12 cellular contexts compared by ENCODE assay signal in the genomic region with DNA sequence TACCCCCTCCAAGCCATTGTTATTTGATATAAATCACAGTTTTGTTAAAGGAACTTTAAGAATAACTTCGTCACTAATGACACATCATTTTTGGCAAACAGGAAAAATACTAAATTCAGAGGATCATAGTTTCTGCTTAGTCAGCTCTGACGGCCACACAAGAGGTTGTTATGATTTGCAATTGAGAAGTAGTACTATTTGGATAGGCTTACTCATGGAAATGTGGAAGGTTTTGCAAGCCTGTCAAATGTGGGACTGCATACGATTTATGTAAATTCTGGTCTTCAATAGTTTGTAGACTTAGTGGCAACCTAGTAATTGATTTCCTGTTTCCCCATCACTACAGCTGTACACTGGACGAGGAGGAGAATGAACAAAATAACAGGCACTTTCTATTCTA.
A peak's percentile ranks its signal among the peaks of the same experiment; 100 is the strongest.
DNase-seq lines count a peak whose midpoint lies in the region; ATAC-seq and TF ChIP-seq lines count a peak whose summit lies in the region.
"Had no signal": no experiment of that assay in that cellular context is flagged by ENCODE, and none has a peak within 500 bp of the region (broad histone marks: within the 10 kb centered on the region; RNA-seq: fewer than 3 reads in every experiment).

No MANE protein-coding gene starts in this region.

- H3K4me3 ChIP-seq in breast epithelium (no peak overlapping the region), hepatocyte (no peak overlapping the region), upper lobe of right lung (no peak overlapping the region), coronary artery (no peak overlapping the region)
- H3K4me3 ChIP-seq: BLaER1 treated with 17β-estradiol and CSF1 and Interleukin-3, amounts not matched to agents 10 nM and 100 nM had no signal

- intact Hi-C loops in MCF 10A (cut with micrococcal nuclease) (no loop called here), breast epithelium (cut with DNase I; ENCODE audit: low total_unique reads) (no loop called here), upper lobe of right lung (cut with DNase I) (no loop called here)

- H3K4me1 ChIP-seq in breast epithelium (no peaks in the 10 kb centered on the region), hepatocyte (ENCODE audit: insufficient read depth) (no peaks in the 10 kb centered on the region), upper lobe of right lung (no peaks in the 10 kb centered on the region)

- no peaks in the 10 kb centered on the region for H3K27me3 ChIP-seq in breast epithelium
- no peaks in the 10 kb centered on the region for H3K27me3 ChIP-seq in hepatocyte
- no peaks in the 10 kb centered on the region for H3K27me3 ChIP-seq in upper lobe of right lung
- H3K27me3 ChIP-seq: BLaER1 treated with 17β-estradiol and CSF1 and Interleukin-3, amounts not matched to agents 10 nM and 100 nM had no signal

- H3K9me3 ChIP-seq in breast epithelium, result no peaks in the 10 kb centered on the region
- H3K9me3 ChIP-seq in hepatocyte (ENCODE audit: low read depth), result no peaks in the 10 kb centered on the region
- no peaks in the 10 kb centered on the region for H3K9me3 ChIP-seq in upper lobe of right lung
- H3K9me3 ChIP-seq: BLaER1 treated with 17β-estradiol and CSF1 and Interleukin-3, amounts not matched to agents 10 nM and 100 nM had no signal

- ATAC-seq in upper lobe of right lung (peak; percentile 76), GM21423 (IDR thresholded peaks at IDR 0.05; ENCODE audit: unreplicated experiment) (no peak)

- H3K79me2 ChIP-seq in hepatocyte, result no peaks in the 10 kb centered on the region

- no peaks in the 10 kb centered on the region for H3K9me3 Mint-ChIP-seq in MCF 10A (ENCODE audit: unreplicated experiment)
- H3K9me3 Mint-ChIP-seq: stimulated activated naive CD8-positive, alpha-beta T cell treated with anti-CD3 and anti-CD28 coated beads, Interleukin-15, Interleukin-2, amounts not matched to agents 100 ng/mL and 50 ng/mL, for 24 hours had no signal

- no peak overlapping the region for H3K4me2 ChIP-seq in hepatocyte

- 74% methylated on average over 4 of the region's 4 CpGs for WGBS in hepatocyte (ENCODE audit: low lambda C conversion rate, missing lambda C conversion rate)

- peak overlapping the region; percentile 73 for H3K27ac Mint-ChIP-seq in MCF 10A (ENCODE audit: low read depth, unreplicated experiment)

- H3K27me3 Mint-ChIP-seq in MCF 10A (ENCODE audit: insufficient read depth, unreplicated experiment), result no peaks in the 10 kb centered on the region
- H3K27me3 Mint-ChIP-seq: stimulated activated naive CD8-positive, alpha-beta T cell treated with anti-CD3 and anti-CD28 coated beads, Interleukin-15, Interleukin-2, amounts not matched to agents 100 ng/mL and 50 ng/mL, for 24 hours had no signal

- POLR2A ChIA-PET in MCF 10A (lab: Yijun Ruan, JAX), result interaction anchor here (0.7 to 0.9 kb wide), 2 partner anchors 27 to 273 kb away, joined by 3 to 5 read pairs; no protein-coding TSS in a partner anchor

- H3K36me3 Mint-ChIP-seq in MCF 10A (ENCODE audit: insufficient read depth, unreplicated experiment), result peaks cover 78% of the 10 kb centered on the region

- DNase-seq in MCF 10A (ENCODE audit: unreplicated experiment) (peak; percentile 83), breast epithelium (ENCODE audit: low spot score in 2 of 2) (no peak), amniotic epithelial cell (ENCODE audit: low read depth) (peak; percentile 93), hepatocyte (ENCODE audit: low spot score) (peak; percentile 9), upper lobe of right lung (no peak), coronary artery (ENCODE audit: low spot score) (no peak), activated gamma-delta T cell treated with Interleukin-2 at 50 U/mL for 16 hours (no peak)
- DNase-seq: activated CD4-positive, alpha-beta T cell treated with anti-CD3 and anti-CD28 coated beads, Interleukin-2, amount 50 U/mL, for 4 hours; central memory CD4-positive, alpha-beta T cell had no signal

- H3K4me1 Mint-ChIP-seq in MCF 10A (ENCODE audit: insufficient read depth, unreplicated experiment), result peaks cover 5% of the 10 kb centered on the region

- no peak overlapping the region for H2AFZ ChIP-seq in hepatocyte

- CTCF ChIA-PET in MCF 10A (lab: Yijun Ruan, JAX), result interaction anchor here (1.8 kb wide), 1 partner anchor 50 kb away, joined by 5 read pairs; no protein-coding TSS in a partner anchor

- H3K36me3 ChIP-seq in breast epithelium, result no peaks in the 10 kb centered on the region
- peaks cover 4% of the 10 kb centered on the region for H3K36me3 ChIP-seq in hepatocyte (replicated peaks; ENCODE audit: insufficient read depth, low read depth)
- H3K36me3 ChIP-seq in upper lobe of right lung, result peaks cover 90% of the 10 kb centered on the region

- H3K27ac ChIP-seq in breast epithelium (no peak overlapping the region), hepatocyte (no peak overlapping the region), upper lobe of right lung (no peak overlapping the region), coronary artery (no peak overlapping the region)

- TF ChIP-seq POLR2A in breast epithelium (IDR thresholded peaks at IDR 0.05), result no peak

- no TSS peak for BruUV-seq in MCF 10A (replicated peaks; lab: Mats Ljungman, UMichigan)

- TF ChIP-seq CTCF in MCF 10A (IDR thresholded peaks at IDR 0.05; ENCODE audit: unreplicated experiment) (no peak), breast epithelium (IDR thresholded peaks at IDR 0.05) (no peak), hepatocyte (IDR thresholded peaks at IDR 0.05; ENCODE audit: poor library complexity) (no peak), upper lobe of right lung (IDR thresholded peaks at IDR 0.05) (no peak), coronary artery (IDR thresholded peaks at IDR 0.05) (no peak)

- no peak overlapping the region for H3K4me3 Mint-ChIP-seq in MCF 10A (ENCODE audit: unreplicated experiment)
- H3K4me3 Mint-ChIP-seq: stimulated activated naive CD8-positive, alpha-beta T cell treated with anti-CD3 and anti-CD28 coated beads, Interleukin-15, Interleukin-2, amounts not matched to agents 100 ng/mL and 50 ng/mL, for 24 hours had no signal

- no peaks in the 10 kb centered on the region for H3K9me2 ChIP-seq in hepatocyte (replicated peaks; ENCODE audit: insufficient read depth)

- no peaks in the 10 kb centered on the region for H4K20me1 ChIP-seq in hepatocyte (ENCODE audit: insufficient read depth, poor library complexity, severe bottlenecking)

Comparison
In these comparisons a context has a peak if more than half of its experiments do, and no peak if none do; other contexts are left out.
1. DNase-seq: peak in MCF 10A (single experiment), amniotic epithelial cell (single experiment) and hepatocyte (single experiment); none in breast epithelium (0 of 2), upper lobe of right lung (single experiment), coronary artery (single experiment) and activated gamma-delta T cell treated with Interleukin-2 at 50 U/mL for 16 hours (single experiment).